ENCODE assay signal across 23 cellular contexts in genomic region chr17:49970498-49970897, GRCh38. TPM values are rescaled to one million over a fixed set of nuclear protein-coding genes. Genes with fewer than 3 reads are reported as not detected.
A peak's percentile ranks its signal among the peaks of the same experiment; 100 is the strongest.
DNase-seq lines count a peak whose midpoint lies in the region; ATAC-seq and TF ChIP-seq lines count a peak whose summit lies in the region.
"Had no signal": no experiment of that assay in that cellular context is flagged by ENCODE, and none has a peak within 500 bp of the region (broad histone marks: within the 10 kb centered on the region; RNA-seq: fewer than 3 reads in every experiment).

No MANE protein-coding gene starts in this region.

- H3K9me3 ChIP-seq in T-helper 17 cell (ENCODE audit: control insufficient read depth, low read length, poor library complexity, severe bottlenecking): no peaks in the 10 kb centered on the region
- H3K9me3 ChIP-seq: psoas muscle, uterus had no signal

- peaks cover 21% of the 10 kb centered on the region for H3K4me1 Mint-ChIP-seq in T-helper 2 cell treated with Interferon-gamma antibody and Interleukin-4, amounts not matched to agents 5 μg/mL and 100 μg/mL, for 36 hours (ENCODE audit: low read depth)
- H3K4me1 Mint-ChIP-seq in CD14-positive monocyte: peaks cover 63% of the 10 kb centered on the region
- H3K4me1 Mint-ChIP-seq in T-helper 17 cell: peaks cover 25% of the 10 kb centered on the region
- H3K4me1 Mint-ChIP-seq in mesothelial cell of epicardium: peaks cover 29% of the 10 kb centered on the region

- intact Hi-C loops in CD14-positive monocyte (cut with micrococcal nuclease) (no loop called here), Right ventricle myocardium superior (cut with DNase I) (no loop called here)

- TF ChIP-seq CTCF in CD14-positive monocyte (IDR thresholded peaks at IDR 0.05) (no peak), mesothelial cell of epicardium (IDR thresholded peaks at IDR 0.05; ENCODE audit: unreplicated experiment) (no peak)

- no peak for DNase-seq in T-helper 2 cell treated with Interferon-gamma antibody and Interleukin-4, amounts not matched to agents 5 μg/mL and 100 μg/mL, for 36 hours (ENCODE audit: low spot score)
- DNase-seq in T-helper 2 cell: no peak
- DNase-seq in CD14-positive monocyte (ENCODE audit: low spot score): no peak
- no peak for DNase-seq in T-helper 17 cell
- DNase-seq in mesothelial cell of epicardium (ENCODE audit: low spot score in 2 of 2, unreplicated experiment in 2 of 2): no peak
- no peak for DNase-seq in stimulated activated CD4-positive, alpha-beta T cell treated with anti-CD3 and anti-CD28 coated beads, Interleukin-2, amount 100 ng/mL, for 48 hours
- no peak for DNase-seq in H7
- DNase-seq in Right ventricle myocardium superior: no peak
- DNase-seq: 8988T; activated CD4-positive, CD25-positive, alpha-beta regulatory T cell; activated CD8-positive, alpha-beta memory T cell treated with anti-CD3 and anti-CD28 coated beads, Interleukin-2, amount 50 U/mL, for 4 hours; GDM1; hippocampal formation; kidney glomerular epithelial cell; mesenchymal stem cell; NCI-H1417; NCI-H526 treated with DMSO at 0.1 percent for 48 hours; psoas muscle; SHP77; uterus had no signal

- H3K36me3 ChIP-seq in H7 (replicated peaks; ENCODE audit: control insufficient read depth, insufficient read depth, low read length): no peaks in the 10 kb centered on the region
- H3K36me3 ChIP-seq: uterus had no signal

- no peak overlapping the region for H3K4me3 ChIP-seq in H7 (ENCODE audit: insufficient read depth, low read depth, low read length)
- H3K4me3 ChIP-seq: psoas muscle, uterus had no signal

- peak overlapping the region; percentile 61 for H3K4me3 Mint-ChIP-seq in T-helper 2 cell treated with Interferon-gamma antibody and Interleukin-4, amounts not matched to agents 5 μg/mL and 100 μg/mL, for 36 hours
- peak overlapping the region; percentile 43 to 84 for H3K4me3 Mint-ChIP-seq in CD14-positive monocyte
- peak overlapping the region; percentile 73 for H3K4me3 Mint-ChIP-seq in T-helper 17 cell
- H3K4me3 Mint-ChIP-seq in mesothelial cell of epicardium: peak overlapping the region; percentile 36

- no peaks in the 10 kb centered on the region for H3K36me3 Mint-ChIP-seq in T-helper 2 cell treated with Interferon-gamma antibody and Interleukin-4, amounts not matched to agents 5 μg/mL and 100 μg/mL, for 36 hours (ENCODE audit: low read depth)
- H3K36me3 Mint-ChIP-seq in CD14-positive monocyte (peaks cover 14 to 25% of the 10 kb centered on the region in 2 donors), T-helper 17 cell (ENCODE audit: low read depth) (peaks cover 6% of the 10 kb centered on the region), mesothelial cell of epicardium (no peaks in the 10 kb centered on the region)

- peaks cover 92% of the 10 kb centered on the region for H3K27me3 Mint-ChIP-seq in T-helper 2 cell treated with Interferon-gamma antibody and Interleukin-4, amounts not matched to agents 5 μg/mL and 100 μg/mL, for 36 hours (ENCODE audit: low read depth)
- H3K27me3 Mint-ChIP-seq in CD14-positive monocyte (ENCODE audit: low read depth in 3 of 3) (peaks cover 70 to 87% (median 79%) of the 10 kb centered on the region in 3 donors), T-helper 17 cell (peaks cover 84% of the 10 kb centered on the region), mesothelial cell of epicardium (ENCODE audit: low read depth) (peaks cover 98% of the 10 kb centered on the region)

- no peak overlapping the region for H3K27ac Mint-ChIP-seq in T-helper 2 cell treated with Interferon-gamma antibody and Interleukin-4, amounts not matched to agents 5 μg/mL and 100 μg/mL, for 36 hours
- H3K27ac Mint-ChIP-seq in CD14-positive monocyte (peak overlapping the region in 1 of 7 donors; percentile 51), T-helper 17 cell (no peak overlapping the region), mesothelial cell of epicardium (no peak overlapping the region)

- H3K9me3 Mint-ChIP-seq in T-helper 2 cell treated with Interferon-gamma antibody and Interleukin-4, amounts not matched to agents 5 μg/mL and 100 μg/mL, for 36 hours: no peaks in the 10 kb centered on the region
- peaks cover 0 to 33% (median 10%) of the 10 kb centered on the region in 7 donors for H3K9me3 Mint-ChIP-seq in CD14-positive monocyte
- H3K9me3 Mint-ChIP-seq in mesothelial cell of epicardium: no peaks in the 10 kb centered on the region

- H3K27me3 ChIP-seq in H7 (ENCODE audit: control insufficient read depth, insufficient read depth, low read length): peaks cover 99% of the 10 kb centered on the region

- no peak for ATAC-seq in T-helper 17 cell
- no peak for ATAC-seq in Right ventricle myocardium superior (ENCODE audit: poor library complexity)
- ATAC-seq: psoas muscle had no signal

RNA-seq across cellular contexts. Expression of gene DLX4, which starts 1.5 kb away (rescaled TPM):
- under 1 TPM in 1 of 2 donors, not detected in 1; 0.20 TPM for polyA plus RNA-seq in CD14-positive monocyte
- total RNA-seq in T-helper 17 cell (under 1 TPM in 1 of 2 donors, not detected in 1; 0.68 TPM), mesothelial cell of epicardium (2.6 to 2.8 TPM (median 2.7 TPM) in 3 replicates), Right ventricle myocardium superior (not detected)
- 1.0 and 1.1 TPM in 2 replicates for total RNA-seq in H7 (2014; rRNA removed; shearing (Covaris generic))
- total RNA-seq: bronchial epithelial cell; endothelial cell of umbilical vein; psoas muscle; T-helper 1 cell treated with Interleukin-12 subunit alpha and Interleukin-12 subunit beta and Interleukin-4 antibody, amounts not matched to agents 30 ng/mL and 1 ng/mL, for 36 hours; uterus had no signal
- polyA plus RNA-seq: endothelial cell of umbilical vein, psoas muscle had no signal

RNA-seq across cellular contexts. Expression of gene DLX3, which starts 24.5 kb away (rescaled TPM):
- not detected for polyA plus RNA-seq in CD14-positive monocyte
- total RNA-seq in T-helper 17 cell (not detected), mesothelial cell of epicardium (5.2 to 7.7 TPM (median 6.6 TPM) in 3 replicates), Right ventricle myocardium superior (not detected)
- total RNA-seq in H7 (2014; rRNA removed; shearing (Covaris generic)): not detected in 2 replicates
- total RNA-seq: bronchial epithelial cell; endothelial cell of umbilical vein; psoas muscle; T-helper 1 cell treated with Interleukin-12 subunit alpha and Interleukin-12 subunit beta and Interleukin-4 antibody, amounts not matched to agents 30 ng/mL and 1 ng/mL, for 36 hours had no signal
- polyA plus RNA-seq: endothelial cell of umbilical vein had no signal
